Comparison of ENCODE assay signal across 1 cellular context in the genomic region with DNA sequence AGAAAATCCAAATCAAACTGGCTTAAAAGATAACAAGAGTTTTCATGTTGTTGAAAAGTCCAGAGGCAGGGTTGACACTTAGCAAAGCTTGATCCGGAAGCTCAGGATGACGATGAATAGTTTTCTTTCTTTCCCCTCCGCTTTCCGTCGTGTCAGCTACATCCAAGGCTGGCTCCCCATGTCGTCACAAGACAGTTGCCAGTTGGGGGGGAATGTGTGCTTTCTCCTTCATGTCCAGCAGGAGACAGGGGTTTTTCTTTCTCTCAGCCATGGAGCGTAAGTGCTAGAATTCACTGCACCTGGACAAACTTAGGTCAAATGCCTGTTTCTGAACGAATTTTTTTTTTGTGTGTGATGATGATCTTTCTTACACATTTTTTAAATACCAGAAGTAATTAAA.
TF ChIP-seq lines count a peak whose summit lies in the region.

No MANE protein-coding gene starts in this region.

TF ChIP-seq in H1, 55 proteins besides CTCF, POLR2A, EP300 and RAD21:
- no peak for TF ChIP-seq POU5F1 (IDR thresholded peaks at IDR 0.05; ENCODE audit: low read depth, low read length)
- TF ChIP-seq CREB1 (IDR thresholded peaks at IDR 0.05) = peak; percentile 69; the same call in 1 of the 2 replicates
- TF ChIP-seq POLR2AphosphoS5 (IDR thresholded peaks at IDR 0.05; ENCODE audit: low read depth, low read length) = no peak
- TF ChIP-seq, protein P1, sequence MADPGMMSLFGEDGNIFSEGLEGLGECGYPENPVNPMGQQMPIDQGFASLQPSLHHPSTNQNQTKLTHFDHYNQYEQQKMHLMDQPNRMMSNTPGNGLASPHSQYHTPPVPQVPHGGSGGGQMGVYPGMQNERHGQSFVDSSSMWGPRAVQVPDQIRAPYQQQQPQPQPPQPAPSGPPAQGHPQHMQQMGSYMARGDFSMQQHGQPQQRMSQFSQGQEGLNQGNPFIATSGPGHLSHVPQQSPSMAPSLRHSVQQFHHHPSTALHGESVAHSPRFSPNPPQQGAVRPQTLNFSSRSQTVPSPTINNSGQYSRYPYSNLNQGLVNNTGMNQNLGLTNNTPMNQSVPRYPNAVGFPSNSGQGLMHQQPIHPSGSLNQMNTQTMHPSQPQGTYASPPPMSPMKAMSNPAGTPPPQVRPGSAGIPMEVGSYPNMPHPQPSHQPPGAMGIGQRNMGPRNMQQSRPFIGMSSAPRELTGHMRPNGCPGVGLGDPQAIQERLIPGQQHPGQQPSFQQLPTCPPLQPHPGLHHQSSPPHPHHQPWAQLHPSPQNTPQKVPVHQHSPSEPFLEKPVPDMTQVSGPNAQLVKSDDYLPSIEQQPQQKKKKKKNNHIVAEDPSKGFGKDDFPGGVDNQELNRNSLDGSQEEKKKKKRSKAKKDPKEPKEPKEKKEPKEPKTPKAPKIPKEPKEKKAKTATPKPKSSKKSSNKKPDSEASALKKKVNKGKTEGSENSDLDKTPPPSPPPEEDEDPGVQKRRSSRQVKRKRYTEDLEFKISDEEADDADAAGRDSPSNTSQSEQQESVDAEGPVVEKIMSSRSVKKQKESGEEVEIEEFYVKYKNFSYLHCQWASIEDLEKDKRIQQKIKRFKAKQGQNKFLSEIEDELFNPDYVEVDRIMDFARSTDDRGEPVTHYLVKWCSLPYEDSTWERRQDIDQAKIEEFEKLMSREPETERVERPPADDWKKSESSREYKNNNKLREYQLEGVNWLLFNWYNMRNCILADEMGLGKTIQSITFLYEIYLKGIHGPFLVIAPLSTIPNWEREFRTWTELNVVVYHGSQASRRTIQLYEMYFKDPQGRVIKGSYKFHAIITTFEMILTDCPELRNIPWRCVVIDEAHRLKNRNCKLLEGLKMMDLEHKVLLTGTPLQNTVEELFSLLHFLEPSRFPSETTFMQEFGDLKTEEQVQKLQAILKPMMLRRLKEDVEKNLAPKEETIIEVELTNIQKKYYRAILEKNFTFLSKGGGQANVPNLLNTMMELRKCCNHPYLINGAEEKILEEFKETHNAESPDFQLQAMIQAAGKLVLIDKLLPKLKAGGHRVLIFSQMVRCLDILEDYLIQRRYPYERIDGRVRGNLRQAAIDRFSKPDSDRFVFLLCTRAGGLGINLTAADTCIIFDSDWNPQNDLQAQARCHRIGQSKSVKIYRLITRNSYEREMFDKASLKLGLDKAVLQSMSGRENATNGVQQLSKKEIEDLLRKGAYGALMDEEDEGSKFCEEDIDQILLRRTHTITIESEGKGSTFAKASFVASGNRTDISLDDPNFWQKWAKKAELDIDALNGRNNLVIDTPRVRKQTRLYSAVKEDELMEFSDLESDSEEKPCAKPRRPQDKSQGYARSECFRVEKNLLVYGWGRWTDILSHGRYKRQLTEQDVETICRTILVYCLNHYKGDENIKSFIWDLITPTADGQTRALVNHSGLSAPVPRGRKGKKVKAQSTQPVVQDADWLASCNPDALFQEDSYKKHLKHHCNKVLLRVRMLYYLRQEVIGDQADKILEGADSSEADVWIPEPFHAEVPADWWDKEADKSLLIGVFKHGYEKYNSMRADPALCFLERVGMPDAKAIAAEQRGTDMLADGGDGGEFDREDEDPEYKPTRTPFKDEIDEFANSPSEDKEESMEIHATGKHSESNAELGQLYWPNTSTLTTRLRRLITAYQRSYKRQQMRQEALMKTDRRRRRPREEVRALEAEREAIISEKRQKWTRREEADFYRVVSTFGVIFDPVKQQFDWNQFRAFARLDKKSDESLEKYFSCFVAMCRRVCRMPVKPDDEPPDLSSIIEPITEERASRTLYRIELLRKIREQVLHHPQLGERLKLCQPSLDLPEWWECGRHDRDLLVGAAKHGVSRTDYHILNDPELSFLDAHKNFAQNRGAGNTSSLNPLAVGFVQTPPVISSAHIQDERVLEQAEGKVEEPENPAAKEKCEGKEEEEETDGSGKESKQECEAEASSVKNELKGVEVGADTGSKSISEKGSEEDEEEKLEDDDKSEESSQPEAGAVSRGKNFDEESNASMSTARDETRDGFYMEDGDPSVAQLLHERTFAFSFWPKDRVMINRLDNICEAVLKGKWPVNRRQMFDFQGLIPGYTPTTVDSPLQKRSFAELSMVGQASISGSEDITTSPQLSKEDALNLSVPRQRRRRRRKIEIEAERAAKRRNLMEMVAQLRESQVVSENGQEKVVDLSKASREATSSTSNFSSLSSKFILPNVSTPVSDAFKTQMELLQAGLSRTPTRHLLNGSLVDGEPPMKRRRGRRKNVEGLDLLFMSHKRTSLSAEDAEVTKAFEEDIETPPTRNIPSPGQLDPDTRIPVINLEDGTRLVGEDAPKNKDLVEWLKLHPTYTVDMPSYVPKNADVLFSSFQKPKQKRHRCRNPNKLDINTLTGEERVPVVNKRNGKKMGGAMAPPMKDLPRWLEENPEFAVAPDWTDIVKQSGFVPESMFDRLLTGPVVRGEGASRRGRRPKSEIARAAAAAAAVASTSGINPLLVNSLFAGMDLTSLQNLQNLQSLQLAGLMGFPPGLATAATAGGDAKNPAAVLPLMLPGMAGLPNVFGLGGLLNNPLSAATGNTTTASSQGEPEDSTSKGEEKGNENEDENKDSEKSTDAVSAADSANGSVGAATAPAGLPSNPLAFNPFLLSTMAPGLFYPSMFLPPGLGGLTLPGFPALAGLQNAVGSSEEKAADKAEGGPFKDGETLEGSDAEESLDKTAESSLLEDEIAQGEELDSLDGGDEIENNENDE (IDR thresholded peaks at IDR 0.05; ENCODE audit: insufficient replicate concordance, low read length) = no peak
- no peak for TF ChIP-seq SAP30 (IDR thresholded peaks at IDR 0.05; ENCODE audit: insufficient read depth, insufficient replicate concordance, low read length)
